ENCODE assay signal across 18 cellular contexts in genomic region chr3:101117473-101117872, GRCh38.
"Had no signal": no experiment of that assay in that cellular context is flagged by ENCODE, and none has a peak within 500 bp of the region (broad histone marks: within the 10 kb centered on the region; RNA-seq: fewer than 3 reads in every experiment).

No MANE protein-coding gene starts in this region.

- DNase-seq: activated CD4-positive, alpha-beta T cell treated with anti-CD3 and anti-CD28 coated beads for 48 hours; activated CD4-positive, alpha-beta T cell treated with anti-CD3 and anti-CD28 coated beads, Interleukin-2, amount 50 U/mL, for 48 hours; activated CD4-positive, CD25-positive, alpha-beta regulatory T cell treated with anti-CD3 and anti-CD28 coated beads, Interleukin-2, amount 50 U/mL, for 72 hours; activated CD8-positive, alpha-beta memory T cell treated with anti-CD3 and anti-CD28 coated beads, Interleukin-2, amount 10 ng/mL, durations not matched to agents 7 days and 5 days; activated effector memory CD4-positive, alpha-beta T cell treated with Interleukin-2 at 50 U/mL for 16 hours; activated naive CD4-positive, alpha-beta T cell treated with anti-CD3 and anti-CD28 coated beads for 36 hours; activated T-cell treated with anti-CD3 and anti-CD28 coated beads, Interleukin-2, amount 50 U/mL, for 24 hours; cerebellar nuclear complex; NCI-H1105 treated with DMSO at 0.1 percent for 48 hours; NCI-H146; NCI-H187 treated with DMSO at 0.1 percent for 48 hours; NCI-H2171 treated with DMSO at 0.1 percent for 48 hours; NCI-H226; NCI-H510A treated with DMSO at 0.1 percent for 48 hours; NCI-H69; NK-92 treated with Interleukin-12 subunit alpha and Interleukin-12 subunit beta, amount 100 ng/mL, for 24 hours; SIG-M5; T-helper 1 cell had no signal
